In the genomic region with DNA sequence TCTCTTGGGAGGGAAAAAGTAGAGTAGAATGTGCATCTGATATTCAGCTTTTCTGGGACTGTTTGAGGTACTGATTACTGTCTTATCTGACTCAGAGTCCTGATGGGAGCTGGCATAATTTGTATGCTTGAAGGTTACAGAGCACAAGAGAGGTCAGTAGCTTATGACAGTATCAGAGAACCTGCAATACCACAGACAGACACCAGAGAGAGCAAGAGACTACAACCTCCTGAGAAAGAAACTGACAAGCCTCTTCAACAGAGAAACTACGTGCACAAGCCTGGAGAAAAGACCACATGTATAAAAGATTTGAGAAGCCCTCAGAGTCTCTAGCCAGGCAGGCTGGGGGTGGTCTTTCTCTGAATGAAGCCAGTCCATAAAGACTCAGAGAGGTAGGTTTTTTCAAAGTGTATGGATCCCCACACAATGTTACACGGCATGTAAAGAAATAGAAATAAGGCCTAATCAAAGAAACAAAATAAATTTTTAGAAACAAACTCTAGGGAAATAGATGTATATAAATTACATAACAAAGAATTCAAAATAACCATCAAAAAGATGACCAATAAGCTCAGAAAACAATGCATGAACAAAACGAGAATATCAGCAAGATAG, we compare ENCODE assay signal across 7 cellular contexts.
DNase-seq lines count a peak whose midpoint lies in the region; ATAC-seq, FAIRE-seq and TF ChIP-seq lines count a peak whose summit lies in the region.

No MANE protein-coding gene starts in this region.

- H3K27me3 ChIP-seq in K562 (ENCODE audit: control insufficient read depth in 2 of 2, insufficient read depth in 2 of 2, low read length in 2 of 2) (no peaks in the 10 kb centered on the region), left lung (no peaks in the 10 kb centered on the region)

- H2AFZ ChIP-seq in K562 (ENCODE audit: low read depth, low read length) = no peak overlapping the region

- intact Hi-C loops in K562 (cut with micrococcal nuclease) = no loop called here
- intact Hi-C loops in left lung (cut with DNase I) = no loop called here

- H3K9me3 ChIP-seq in K562 (replicated peaks; ENCODE audit: control insufficient read depth, insufficient read depth, low read depth, low read length) (0 out of 2 replicates have a peak, but pooled peaks cover 2% of the 10 kb centered on the region), left lung (no peaks in the 10 kb centered on the region)

- BruUV-seq in K562 (replicated peaks; lab: Mats Ljungman, UMichigan) = no TSS peak

- no peak for FAIRE-seq in K562 (lab: Jason Lieb, UNC)

- peak in 2 of 3 experiments; percentile 27 to 34; a peak in 2 of 6 replicates for TF ChIP-seq CTCF in K562 (IDR thresholded peaks at IDR 0.05 in 2 of 3, conservative IDR thresholded peaks at IDR 0.05 in 1 of 3; ENCODE audit: insufficient read depth in 2 of 3, low read depth in 1 of 3, low read length in 3 of 3)
- peak; percentile 61 to 63 for TF ChIP-seq CTCF in left lung (IDR thresholded peaks at IDR 0.05)

- H3K27ac ChIP-seq in K562 (ENCODE audit: extremely low read depth, low read depth, low read length) (no peak overlapping the region), left lung (no peak overlapping the region)

- 5% methylated on average over 3 of the region's 3 CpGs for WGBS in K562 (ENCODE audit: insufficient coverage, low coverage, missing lambda C conversion rate)

- no peak for TF ChIP-seq EP300 in K562 (IDR thresholded peaks at IDR 0.05; ENCODE audit: low read length)

- in situ Hi-C loops in K562 (cut with MboI) = no loop called here

- TF ChIP-seq POLR2A in K562 (conservative IDR thresholded peaks at IDR 0.05) = no peak

- no peaks in the 10 kb centered on the region for H3K4me1 ChIP-seq in K562 (replicated peaks in 1 of 2; ENCODE audit: control insufficient read depth in 2 of 2, insufficient read depth in 2 of 2, low read length in 2 of 2)
- H3K4me1 ChIP-seq in left lung = no peaks in the 10 kb centered on the region

- CTCF ChIA-PET in K562 (lab: Yijun Ruan, JAX; ENCODE audit: low intra/inter-chr PET ratio) = no interaction called here

- peak; percentile 40 to 58 for TF ChIP-seq RAD21 in K562 (CRISPR knock-in tag; conservative IDR thresholded peaks at IDR 0.05 in 1 of 2, IDR thresholded peaks at IDR 0.05 in 1 of 2)

- H3K4me2 ChIP-seq in K562 (ENCODE audit: insufficient read depth, low read length) = no peak overlapping the region

- no peaks in the 10 kb centered on the region for H4K20me1 ChIP-seq in K562 (replicated peaks; ENCODE audit: control insufficient read depth, insufficient read depth, low read length)

- peak; percentile 58 for DNase-seq in NCI-H345 (lab: John Stamatoyannopoulos, UW)
- DNase-seq in K562 (ENCODE audit: extremely low read depth in 1 of 4, low spot score in 3 of 4) = peak; percentile 2 to 9 (median 6)
- DNase-seq in left lung = no peak
- no peak for DNase-seq in activated CD4-positive, CD25-positive, alpha-beta regulatory T cell (lab: John Stamatoyannopoulos, UW)
- DNase-seq in activated T-cell treated with anti-CD3 and anti-CD28 coated beads for 4 hours = no peak

- H3K9me1 ChIP-seq in K562 (ENCODE audit: control insufficient read depth, insufficient read depth, low read length) = no peaks in the 10 kb centered on the region

- H3K36me3 ChIP-seq in K562 (ENCODE audit: control insufficient read depth, insufficient read depth, low read length) (no peaks in the 10 kb centered on the region), left lung (no peaks in the 10 kb centered on the region)

- ATAC-seq in GM18867 (IDR thresholded peaks at IDR 0.05; ENCODE audit: unreplicated experiment) (peak; percentile 99), HG03139 (IDR thresholded peaks at IDR 0.05; ENCODE audit: unreplicated experiment) (peak; percentile 65), K562 (no peak), left lung (peak; percentile 90)

- H3K4me3 ChIP-seq in K562 (no peak overlapping the region), left lung (no peak overlapping the region)

- H3K9ac ChIP-seq in K562 (ENCODE audit: insufficient read depth in 1 of 2, low read depth in 2 of 2, low read length in 2 of 2) = no peak overlapping the region

- H3K79me2 ChIP-seq in K562 (ENCODE audit: control insufficient read depth, insufficient read depth, low read length) = no peaks in the 10 kb centered on the region

- POLR2A ChIA-PET in K562 (lab: Yijun Ruan, JAX) = no interaction called here

TF ChIP-seq in K562, 482 proteins besides CTCF, POLR2A, EP300 and RAD21 (continues in another document):
- TF ChIP-seq HDAC2 (IDR thresholded peaks at IDR 0.05) (no peak), ZBTB12 (CRISPR knock-in tag; IDR thresholded peaks at IDR 0.05) (no peak), ILF3 (IDR thresholded peaks at IDR 0.05; ENCODE audit: borderline replicate concordance) (no peak), UBTF (IDR thresholded peaks at IDR 0.05; ENCODE audit: borderline replicate concordance in 1 of 2, low read depth in 2 of 2, low read length in 2 of 2) (no peak), ZNF655 (CRISPR knock-in tag; IDR thresholded peaks at IDR 0.05) (no peak), RFX1 (IDR thresholded peaks at IDR 0.05) (no peak), ZNF121 (CRISPR knock-in tag; conservative IDR thresholded peaks at IDR 0.05) (no peak), RBBP5 (IDR thresholded peaks at IDR 0.05; ENCODE audit: borderline replicate concordance, insufficient read depth, low read length, poor library complexity, severe bottlenecking) (no peak), NCOA2 (IDR thresholded peaks at IDR 0.05; ENCODE audit: partially characterized antibody in 2 of 2) (no peak), NONO (IDR thresholded peaks at IDR 0.05; ENCODE audit: low read depth in 2 of 2, low read length in 1 of 2) (no peak)
- TF ChIP-seq, protein P1, sequence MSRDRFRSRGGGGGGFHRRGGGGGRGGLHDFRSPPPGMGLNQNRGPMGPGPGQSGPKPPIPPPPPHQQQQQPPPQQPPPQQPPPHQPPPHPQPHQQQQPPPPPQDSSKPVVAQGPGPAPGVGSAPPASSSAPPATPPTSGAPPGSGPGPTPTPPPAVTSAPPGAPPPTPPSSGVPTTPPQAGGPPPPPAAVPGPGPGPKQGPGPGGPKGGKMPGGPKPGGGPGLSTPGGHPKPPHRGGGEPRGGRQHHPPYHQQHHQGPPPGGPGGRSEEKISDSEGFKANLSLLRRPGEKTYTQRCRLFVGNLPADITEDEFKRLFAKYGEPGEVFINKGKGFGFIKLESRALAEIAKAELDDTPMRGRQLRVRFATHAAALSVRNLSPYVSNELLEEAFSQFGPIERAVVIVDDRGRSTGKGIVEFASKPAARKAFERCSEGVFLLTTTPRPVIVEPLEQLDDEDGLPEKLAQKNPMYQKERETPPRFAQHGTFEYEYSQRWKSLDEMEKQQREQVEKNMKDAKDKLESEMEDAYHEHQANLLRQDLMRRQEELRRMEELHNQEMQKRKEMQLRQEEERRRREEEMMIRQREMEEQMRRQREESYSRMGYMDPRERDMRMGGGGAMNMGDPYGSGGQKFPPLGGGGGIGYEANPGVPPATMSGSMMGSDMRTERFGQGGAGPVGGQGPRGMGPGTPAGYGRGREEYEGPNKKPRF (IDR thresholded peaks at IDR 0.05; ENCODE audit: low read depth, low read length) = no peak

Comparison
In these comparisons a context has a peak if more than half of its experiments do, and no peak if none do; other contexts are left out.
1. DNase-seq: peak in NCI-H345 (single experiment) and K562 (4 of 4); none in left lung (0 of 2), activated CD4-positive, CD25-positive, alpha-beta regulatory T cell (0 of 4) and activated T-cell treated with anti-CD3 and anti-CD28 coated beads for 4 hours (single experiment).